Comparison of ENCODE assay signal across 8 cellular contexts in genomic region chr14:25537846-25538455, GRCh38.
DNase-seq lines count a peak whose midpoint lies in the region; ATAC-seq and TF ChIP-seq lines count a peak whose summit lies in the region.

No MANE protein-coding gene starts in this region.

- H3K27ac ChIP-seq in RWPE2 (ENCODE audit: poor library complexity, severe bottlenecking) = no peak overlapping the region

- H3K27me3 ChIP-seq in RWPE2 (ENCODE audit: insufficient read depth, poor library complexity, severe bottlenecking) = no peaks in the 10 kb centered on the region

- ATAC-seq in RWPE2 (ENCODE audit: low read depth) (peak; percentile 86), GM18858 (IDR thresholded peaks at IDR 0.05; ENCODE audit: unreplicated experiment) (no peak)

- H3K4me3 ChIP-seq in LNCaP clone FGC (ENCODE audit: low read depth, low read length) (no peak overlapping the region), RWPE2 (ENCODE audit: severe bottlenecking) (no peak overlapping the region)

- no peaks in the 10 kb centered on the region for H3K36me3 ChIP-seq in RWPE2 (ENCODE audit: low read depth)

- peak; percentile 50 for DNase-seq in activated CD4-positive, alpha-beta T cell treated with anti-CD3 and anti-CD28 coated beads for 48 hours
- no peak for DNase-seq in activated CD4-positive, alpha-beta T cell treated with anti-CD3 and anti-CD28 coated beads, Interleukin-2, amount 50 U/mL, for 1 hour
- DNase-seq in LNCaP clone FGC (ENCODE audit: low read depth) (peak; percentile 26), RWPE2 (ENCODE audit: low spot score) (no peak), iPS DF 4.7 (ENCODE audit: extremely low read depth, low spot score) (peak; percentile 33), glomerular visceral epithelial cell (ENCODE audit: extremely low spot score) (no peak), NCI-H510A treated with DMSO at 0.1 percent for 48 hours (lab: John Stamatoyannopoulos, UW) (no peak)

- no peaks in the 10 kb centered on the region for H3K4me1 ChIP-seq in RWPE2 (ENCODE audit: insufficient read depth, poor library complexity, severe bottlenecking)

- no peaks in the 10 kb centered on the region for H3K9me3 ChIP-seq in RWPE2 (ENCODE audit: severe bottlenecking)

- peak; percentile 87 for TF ChIP-seq CTCF in LNCaP clone FGC (IDR thresholded peaks at IDR 0.05; ENCODE audit: control insufficient read depth, extremely low read depth, insufficient read depth)
- TF ChIP-seq CTCF in RWPE2 (IDR thresholded peaks at IDR 0.05; ENCODE audit: poor library complexity, severe bottlenecking) = peak; percentile 83

Comparison
In these comparisons a context has a peak if more than half of its experiments do, and no peak if none do; other contexts are left out.
1. DNase-seq: peak in activated CD4-positive, alpha-beta T cell treated with anti-CD3 and anti-CD28 coated beads for 48 hours (single experiment), LNCaP clone FGC (single experiment) and iPS DF 4.7 (single experiment); none in activated CD4-positive, alpha-beta T cell treated with anti-CD3 and anti-CD28 coated beads, Interleukin-2, amount 50 U/mL, for 1 hour (single experiment), RWPE2 (single experiment), glomerular visceral epithelial cell (single experiment) and NCI-H510A treated with DMSO at 0.1 percent for 48 hours (single experiment).